ENCODE assay signal across 19 cellular contexts in the genomic region with DNA sequence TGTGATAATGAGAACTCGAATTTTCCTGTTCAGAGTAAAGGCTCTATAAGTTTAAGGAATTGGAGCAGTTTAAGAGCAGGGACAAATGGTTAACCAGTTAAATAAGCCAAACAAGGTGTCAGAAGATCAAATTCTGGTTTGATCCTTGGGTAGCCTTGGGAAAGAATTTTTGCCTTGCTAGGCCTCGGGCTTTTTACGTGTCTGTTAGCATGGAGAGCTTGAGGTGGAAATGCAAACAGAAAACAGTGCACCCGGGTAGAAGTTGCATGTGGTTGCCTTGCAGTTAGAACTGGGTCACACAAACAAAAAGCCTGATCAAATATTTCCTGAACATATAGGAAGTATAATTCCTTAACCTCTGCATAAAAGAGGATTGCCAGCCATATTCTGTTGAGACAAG. TPM values are rescaled to one million over a fixed set of nuclear protein-coding genes. Genes with fewer than 3 reads are reported as not detected.
A peak's percentile ranks its signal among the peaks of the same experiment; 100 is the strongest.
DNase-seq lines count a peak whose midpoint lies in the region; ATAC-seq and TF ChIP-seq lines count a peak whose summit lies in the region.
"Had no signal": no experiment of that assay in that cellular context is flagged by ENCODE, and none has a peak within 500 bp of the region (broad histone marks: within the 10 kb centered on the region; RNA-seq: fewer than 3 reads in every experiment).

No MANE protein-coding gene starts in this region.

- peaks cover 0 to 6% of the 10 kb centered on the region in 2 experiments for H3K36me3 ChIP-seq in SK-N-SH (replicated peaks in 1 of 2; ENCODE audit: control insufficient read depth in 1 of 2, insufficient read depth in 2 of 2, low read length in 1 of 2)
- H3K36me3 ChIP-seq in adipocyte (ENCODE audit: control insufficient read depth, insufficient read depth, low read length, severe bottlenecking): no peaks in the 10 kb centered on the region
- H3K36me3 ChIP-seq in spleen: no peaks in the 10 kb centered on the region
- H3K36me3 ChIP-seq: thoracic aorta had no signal

- H3K36me3 Mint-ChIP-seq in mesothelial cell of epicardium (peaks cover 15% of the 10 kb centered on the region), WTC11 (no peaks in the 10 kb centered on the region)
- H3K36me3 Mint-ChIP-seq: natural killer cell had no signal

- DNase-seq in SK-N-SH (no peak), adipocyte (ENCODE audit: low read depth) (no peak), right cardiac atrium (no peak), spleen (no peak), mesothelial cell of epicardium (ENCODE audit: low spot score in 2 of 2, unreplicated experiment in 2 of 2) (no peak), WTC11 (ENCODE audit: low spot score) (no peak), NCI-H2196 (lab: John Stamatoyannopoulos, UW; ENCODE audit: unreplicated experiment) (no peak)
- DNase-seq: activated B cell treated with CpG ODN at 0.5 μM for 24 hours; dorsolateral prefrontal cortex; natural killer cell; NCI-H1092 treated with DMSO at 0.1 percent for 48 hours; NCI-H82; stimulated activated CD4-positive, alpha-beta T cell treated with anti-CD3 and anti-CD28 coated beads, Interleukin-2, amount 100 ng/mL, for 24 hours had no signal

- H3K27ac ChIP-seq in SK-N-SH (ENCODE audit: low read depth in 2 of 2, low read length in 1 of 2) (peak overlapping the region; percentile 36 to 99; a peak in 3 of 4 replicates), right cardiac atrium (ENCODE audit: low read length) (peak overlapping the region; percentile 68), spleen (peak overlapping the region in 7 of 8 donors; percentile 39 to 71 (median 60))
- H3K27ac ChIP-seq: 22Rv1 had no signal

- TF ChIP-seq CTCF in SK-N-SH (IDR thresholded peaks at IDR 0.05): no peak
- no peak for TF ChIP-seq CTCF in spleen (IDR thresholded peaks at IDR 0.05 in 8 of 11, conservative IDR thresholded peaks at IDR 0.05 in 3 of 11)
- TF ChIP-seq CTCF in mesothelial cell of epicardium (IDR thresholded peaks at IDR 0.05; ENCODE audit: unreplicated experiment): no peak
- no peak for TF ChIP-seq CTCF in WTC11 (IDR thresholded peaks at IDR 0.05)

- H3K27me3 Mint-ChIP-seq in mesothelial cell of epicardium (ENCODE audit: low read depth) (no peaks in the 10 kb centered on the region), WTC11 (ENCODE audit: low read depth) (no peaks in the 10 kb centered on the region; the same call in 1 of the 2 replicates)
- H3K27me3 Mint-ChIP-seq: activated B cell treated with CpG ODN at 0.5 μM for 24 hours had no signal

- TF ChIP-seq RAD21 in SK-N-SH (IDR thresholded peaks at IDR 0.05; ENCODE audit: low read length): no peak

- H3K4me2 ChIP-seq in SK-N-SH: peak overlapping the region; percentile 25

- no peak for TF ChIP-seq POLR2A in spleen (IDR thresholded peaks at IDR 0.05)

- no peak for TF ChIP-seq EP300 in SK-N-SH (IDR thresholded peaks at IDR 0.05; ENCODE audit: borderline replicate concordance in 1 of 2, low read depth in 1 of 2, low read length in 1 of 2)

- H3K4me1 ChIP-seq in SK-N-SH (ENCODE audit: control insufficient read depth in 1 of 2, insufficient read depth in 2 of 2, low read depth in 1 of 2, low read length in 1 of 2) (peaks cover 0 to 22% of the 10 kb centered on the region in 2 experiments), adipocyte (ENCODE audit: control insufficient read depth, insufficient read depth, low read length) (peaks cover 44% of the 10 kb centered on the region), right cardiac atrium (ENCODE audit: control insufficient read depth, insufficient read depth, low read length) (no peaks in the 10 kb centered on the region), spleen (peaks cover 20 to 75% (median 41%) of the 10 kb centered on the region in 6 donors)

- no peaks in the 10 kb centered on the region for H3K79me2 ChIP-seq in SK-N-SH (ENCODE audit: insufficient read depth)

- peaks cover 10% of the 10 kb centered on the region for H3K4me1 Mint-ChIP-seq in mesothelial cell of epicardium
- H3K4me1 Mint-ChIP-seq in WTC11: no peaks in the 10 kb centered on the region
- H3K4me1 Mint-ChIP-seq: natural killer cell had no signal

- no peaks in the 10 kb centered on the region for H3K9me2 ChIP-seq in SK-N-SH

- H4K20me1 ChIP-seq in SK-N-SH (ENCODE audit: insufficient read depth): no peaks in the 10 kb centered on the region

- no peak overlapping the region for H3K4me3 Mint-ChIP-seq in mesothelial cell of epicardium
- H3K4me3 Mint-ChIP-seq in WTC11: no peak overlapping the region
- H3K4me3 Mint-ChIP-seq: natural killer cell; T-helper 1 cell treated with Interleukin-12 subunit alpha and Interleukin-12 subunit beta and Interleukin-4 antibody, amounts not matched to agents 30 μg/mL and 1 μg/mL, for 36 hours had no signal

- peaks cover 22% of the 10 kb centered on the region for H3F3A ChIP-seq in SK-N-SH (replicated peaks; ENCODE audit: insufficient read depth)

- H2AFZ ChIP-seq in SK-N-SH (ENCODE audit: low read depth): no peak overlapping the region

- CTCF ChIA-PET in SK-N-SH (lab: Yijun Ruan, JAX) (no interaction called here), WTC11 (lab: Charles Lee) (no interaction called here)

- POLR2A ChIA-PET in SK-N-SH (lab: Yijun Ruan, JAX): no interaction called here
- POLR2A ChIA-PET in WTC11 (lab: Charles Lee): no interaction called here

- H3K27ac Mint-ChIP-seq in mesothelial cell of epicardium: no peak overlapping the region
- no peak overlapping the region for H3K27ac Mint-ChIP-seq in WTC11
- H3K27ac Mint-ChIP-seq: activated T-helper 2 cell treated with anti-CD3 and anti-CD28 coated beads, Interferon-gamma antibody, Interleukin-2, Interleukin-4, amounts not matched to agents 10 μg/mL and 5 μg/mL and 100 μg/mL, durations not matched to agents 14 hours and 24 hours and 36 hours; natural killer cell; T-helper 1 cell treated with Interleukin-12 subunit alpha and Interleukin-12 subunit beta and Interleukin-4 antibody, amounts not matched to agents 30 μg/mL and 1 μg/mL, for 36 hours had no signal

- no peak overlapping the region for H3K4me3 ChIP-seq in SK-N-SH (ENCODE audit: low read depth in 2 of 2, low read length in 1 of 2)
- no peak overlapping the region for H3K4me3 ChIP-seq in adipocyte (ENCODE audit: low read length)
- H3K4me3 ChIP-seq in right cardiac atrium (ENCODE audit: low read length): no peak overlapping the region
- no peak overlapping the region for H3K4me3 ChIP-seq in spleen
- H3K4me3 ChIP-seq: dorsolateral prefrontal cortex, thoracic aorta had no signal

- ATAC-seq in SK-N-SH treated with all-trans-retinoic acid at 6 μM for 48 hours (no peak), right cardiac atrium (no peak), WTC11 (no peak)
- ATAC-seq: natural killer cell had no signal

- peak overlapping the region; percentile 47; the same call in 1 of the 2 replicates for H3K9ac ChIP-seq in SK-N-SH
- peak overlapping the region; percentile 15 for H3K9ac ChIP-seq in adipocyte (ENCODE audit: low read length)

- H3K9me3 ChIP-seq in SK-N-SH (no peaks in the 10 kb centered on the region), adipocyte (ENCODE audit: control insufficient read depth, low read length) (peaks cover 6% of the 10 kb centered on the region), right cardiac atrium (ENCODE audit: control insufficient read depth, low read length) (no peaks in the 10 kb centered on the region), spleen (peaks cover 0 to 10% (median 6%) of the 10 kb centered on the region in 8 donors)
- H3K9me3 ChIP-seq: thoracic aorta had no signal

- H3K27me3 ChIP-seq in SK-N-SH (ENCODE audit: insufficient read depth): no peaks in the 10 kb centered on the region
- no peaks in the 10 kb centered on the region for H3K27me3 ChIP-seq in adipocyte (replicated peaks; ENCODE audit: control insufficient read depth, insufficient read depth, low read length)
- no peaks in the 10 kb centered on the region for H3K27me3 ChIP-seq in right cardiac atrium (ENCODE audit: control insufficient read depth, insufficient read depth)
- H3K27me3 ChIP-seq in spleen (replicated peaks in 1 of 7): no peaks in the 10 kb centered on the region
- H3K27me3 ChIP-seq: dorsolateral prefrontal cortex had no signal

- WGBS in SK-N-SH (ENCODE audit: low lambda C conversion rate): 85% methylated on average over 4 of the region's 4 CpGs
- whole genome bisulfite sequencing in right cardiac atrium: 64% methylated on average over 4 of the region's 4 CpGs
- 70 to 89% (median 81%) methylated on average over 4 of the region's 4 CpGs for WGBS in spleen, 5 donors

- H3K9me3 Mint-ChIP-seq in mesothelial cell of epicardium: peaks cover 6% of the 10 kb centered on the region
- peaks cover 6% of the 10 kb centered on the region for H3K9me3 Mint-ChIP-seq in WTC11
- H3K9me3 Mint-ChIP-seq: activated B cell treated with CpG ODN at 0.5 μM for 24 hours; activated T-helper 2 cell treated with anti-CD3 and anti-CD28 coated beads, Interferon-gamma antibody, Interleukin-2, Interleukin-4, amounts not matched to agents 10 μg/mL and 5 μg/mL and 100 μg/mL, durations not matched to agents 14 hours and 24 hours and 36 hours; natural killer cell; T-helper 1 cell treated with Interleukin-12 subunit alpha and Interleukin-12 subunit beta and Interleukin-4 antibody, amounts not matched to agents 30 μg/mL and 1 μg/mL, for 36 hours had no signal

- intact Hi-C loops in right cardiac atrium (cut with DNase I) (loop anchor here in 1 of 4 donors (5.0 kb wide), 1 partner anchor 71 kb away; no protein-coding TSS in a partner anchor), spleen (cut with DNase I; ENCODE audit: low total_unique reads) (no loop called here)

TF ChIP-seq in SK-N-SH, 30 proteins besides CTCF, POLR2A, EP300 and RAD21 (continues in another document):
- no peak for TF ChIP-seq RXRA (IDR thresholded peaks at IDR 0.05; ENCODE audit: borderline replicate concordance, low read depth)
- TF ChIP-seq YY1 (IDR thresholded peaks at IDR 0.05; ENCODE audit: low read depth): no peak
- no peak for TF ChIP-seq RCOR1 (IDR thresholded peaks at IDR 0.05; ENCODE audit: low read length)

TF ChIP-seq in SK-N-SH treated with all-trans-retinoic acid at 6 μM for 48 hours, 23 proteins besides CTCF, POLR2A, EP300 and RAD21 (continues in another document):
- no peak for TF ChIP-seq SNAI2 (CRISPR knock-in tag; IDR thresholded peaks at IDR 0.05)

TF ChIP-seq in WTC11, 78 proteins besides CTCF, POLR2A, EP300 and RAD21 (continues in another document):
- no peak for TF ChIP-seq IRF1 (CRISPR knock-in tag; IDR thresholded peaks at IDR 0.05)

RNA-seq across cellular contexts. Expression of gene RIN2, which starts 58.3 kb away (rescaled TPM):
- 6.3 and 6.8 TPM in 2 replicates for polyA plus RNA-seq in SK-N-SH (2012; rRNA removed)
- polyA plus RNA-seq in SK-N-SH (2012; cell fraction: cytosol; rRNA removed): 4.6 and 6.0 TPM in 2 replicates
- polyA plus RNA-seq in SK-N-SH (2012; cell fraction: nucleus; rRNA removed): 8.6 and 11.2 TPM in 2 replicates
- total RNA-seq in right cardiac atrium: 10 to 100 TPM; 47.8 to 70.9 (median 60.3) TPM
- polyA plus RNA-seq in right cardiac atrium: 16.8 TPM
- 100 to 1,000 TPM in 2 of 7 donors, 10 to 100 TPM in 5; 56.7 to 135 (median 93.7) TPM for total RNA-seq in spleen
- polyA plus RNA-seq in spleen: 10 to 100 TPM in 1 of 3 donors, 1 to 10 TPM in 2; 4.8 to 14.5 (median 6.2) TPM
- 57.9 to 63.1 TPM (median 59.4 TPM) in 3 replicates for total RNA-seq in mesothelial cell of epicardium
- total RNA-seq in WTC11 (2021): 2.1 to 4.3 TPM (median 2.8 TPM) in 3 replicates
- total RNA-seq: activated CD8-positive, alpha-beta memory T cell treated with anti-CD3 and anti-CD28 coated beads for 36 hours; activated T-helper 2 cell treated with anti-CD3 and anti-CD28 coated beads, Interferon-gamma antibody, Interleukin-2, Interleukin-4, amounts not matched to agents 10 μg/mL and 5 μg/mL and 100 μg/mL, durations not matched to agents 14 hours and 24 hours and 36 hours had no signal
